23 cellular contexts compared by ENCODE assay signal in the genomic region with DNA sequence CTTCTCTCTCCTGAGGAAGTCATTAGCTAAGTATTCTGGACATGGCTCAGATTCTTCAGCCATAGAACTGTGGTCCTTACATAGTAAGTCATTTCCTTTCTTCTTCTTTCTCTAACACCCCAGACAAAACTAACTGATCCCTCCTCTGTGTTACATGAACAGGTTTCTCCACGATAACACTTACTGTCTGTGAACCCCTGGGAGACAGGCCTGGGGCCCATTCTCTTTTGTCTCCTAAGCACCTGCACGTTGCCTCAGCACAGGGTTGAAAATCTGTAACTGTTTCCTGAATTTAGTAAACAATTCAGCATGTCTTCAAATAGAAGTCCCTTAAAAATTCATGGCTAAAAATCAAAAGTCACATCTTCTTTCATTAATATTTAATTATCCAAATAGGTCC. TPM values are rescaled to one million over a fixed set of nuclear protein-coding genes. Genes with fewer than 3 reads are reported as not detected.
DNase-seq lines count a peak whose midpoint lies in the region; ATAC-seq, FAIRE-seq and TF ChIP-seq lines count a peak whose summit lies in the region.
"Had no signal": no experiment of that assay in that cellular context is flagged by ENCODE, and none has a peak within 500 bp of the region (broad histone marks: within the 10 kb centered on the region; RNA-seq: fewer than 3 reads in every experiment).

No MANE protein-coding gene starts in this region.

- no peak overlapping the region for H2AFZ ChIP-seq in astrocyte (ENCODE audit: low read depth, low read length)

- H3K4me1 ChIP-seq in astrocyte (ENCODE audit: insufficient read depth, low read length), result peaks cover 9% of the 10 kb centered on the region

- H4K20me1 ChIP-seq in astrocyte (ENCODE audit: insufficient read depth, low read length), result peaks cover 84% of the 10 kb centered on the region

- H3K4me3 Mint-ChIP-seq in astrocyte (ENCODE audit: unreplicated experiment), result peak overlapping the region; percentile 57
- no peak overlapping the region for H3K4me3 Mint-ChIP-seq in activated CD8-positive, alpha-beta memory T cell treated with anti-CD3 and anti-CD28 coated beads, Interleukin-2, amount 10 ng/mL, durations not matched to agents 7 days and 5 days
- H3K4me3 Mint-ChIP-seq: brain; CD8-positive, alpha-beta T cell; immature natural killer cell had no signal

- peak overlapping the region; percentile 83 for H3K27ac Mint-ChIP-seq in astrocyte (ENCODE audit: unreplicated experiment)
- no peak overlapping the region for H3K27ac Mint-ChIP-seq in activated CD8-positive, alpha-beta memory T cell treated with anti-CD3 and anti-CD28 coated beads, Interleukin-2, amount 10 ng/mL, durations not matched to agents 7 days and 5 days
- H3K27ac Mint-ChIP-seq: CD8-positive, alpha-beta T cell; immature natural killer cell had no signal

- H3K27ac ChIP-seq in astrocyte (ENCODE audit: low read depth, low read length), result no peak overlapping the region
- H3K27ac ChIP-seq: coronary artery, heart left ventricle, tibial artery had no signal

- H3K36me3 Mint-ChIP-seq in astrocyte (ENCODE audit: low read depth, unreplicated experiment), result peaks cover 13% of the 10 kb centered on the region
- no peaks in the 10 kb centered on the region for H3K36me3 Mint-ChIP-seq in activated CD8-positive, alpha-beta memory T cell treated with anti-CD3 and anti-CD28 coated beads, Interleukin-2, amount 10 ng/mL, durations not matched to agents 7 days and 5 days
- H3K36me3 Mint-ChIP-seq: CD8-positive, alpha-beta T cell; immature natural killer cell had no signal

- H3K4me2 ChIP-seq in astrocyte (ENCODE audit: low read length), result no peak overlapping the region

- no peaks in the 10 kb centered on the region for H3K27me3 ChIP-seq in astrocyte (ENCODE audit: insufficient read depth, low read length)
- H3K27me3 ChIP-seq: heart left ventricle, tibial artery had no signal

- H3K9me3 Mint-ChIP-seq in astrocyte (ENCODE audit: unreplicated experiment), result no peaks in the 10 kb centered on the region
- no peaks in the 10 kb centered on the region for H3K9me3 Mint-ChIP-seq in activated CD8-positive, alpha-beta memory T cell treated with anti-CD3 and anti-CD28 coated beads, Interleukin-2, amount 10 ng/mL, durations not matched to agents 7 days and 5 days (ENCODE audit: low read depth)
- H3K9me3 Mint-ChIP-seq: CD8-positive, alpha-beta T cell had no signal

- CTCF ChIA-PET in activated CD8-positive, alpha-beta memory T cell treated with anti-CD3 and anti-CD28 coated beads, Interleukin-2, amount 10 ng/mL, durations not matched to agents 7 days and 5 days (lab: Charles Lee), result no interaction called here

- ATAC-seq in GM18907 (IDR thresholded peaks at IDR 0.05; ENCODE audit: unreplicated experiment) (peak; percentile 25), HG03432 (IDR thresholded peaks at IDR 0.05; ENCODE audit: unreplicated experiment) (peak; percentile 28)
- ATAC-seq in activated CD8-positive, alpha-beta memory T cell treated with anti-CD3 and anti-CD28 coated beads, Interleukin-2, amount 10 ng/mL, durations not matched to agents 7 days and 5 days, result no peak
- ATAC-seq: CD8-positive, alpha-beta T cell; heart left ventricle; stimulated activated naive CD8-positive, alpha-beta T cell treated with anti-CD3 and anti-CD28 coated beads, Interleukin-15, Interleukin-2, amounts not matched to agents 100 U/mL and 50 U/mL, for 24 hours had no signal

- no peak overlapping the region for H3K9ac ChIP-seq in astrocyte (ENCODE audit: low read length)

- H3K79me2 ChIP-seq in astrocyte (ENCODE audit: insufficient read depth, low read length), result peaks cover 100% of the 10 kb centered on the region

- DNase-seq in astrocyte (ENCODE audit: low read depth) (no peak), pons (ENCODE audit: low spot score) (peak; percentile 20), COLO668 (lab: John Stamatoyannopoulos, UW; ENCODE audit: unreplicated experiment) (no peak), NK-92 (lab: John Stamatoyannopoulos, UW; ENCODE audit: unreplicated experiment) (no peak)
- no peak for DNase-seq in activated CD8-positive, alpha-beta memory T cell treated with anti-CD3 and anti-CD28 coated beads, Interleukin-2, amount 10 ng/mL, durations not matched to agents 7 days and 5 days
- DNase-seq: activated CD8-positive, alpha-beta memory T cell treated with anti-CD3 and anti-CD28 coated beads, Interleukin-2, amount 50 U/mL, for 48 hours; activated effector memory CD4-positive, alpha-beta T cell treated with Interleukin-2 at 50 U/mL for 16 hours; CD8-positive, alpha-beta T cell; DMS79; heart left ventricle; immature natural killer cell; Karpas-422; NCI-H1105 treated with DMSO at 0.1 percent for 48 hours; NCI-H2171 treated with DMSO at 0.1 percent for 48 hours; SHP77 treated with DMSO at 0.1 percent for 48 hours; stimulated activated CD4-positive, alpha-beta T cell treated with anti-CD3 and anti-CD28 coated beads, Interleukin-2, amount 100 ng/mL, for 48 hours; stimulated activated naive CD8-positive, alpha-beta T cell treated with anti-CD3 and anti-CD28 coated beads, Interleukin-15, Interleukin-2, amounts not matched to agents 100 U/mL and 50 U/mL, for 24 hours; tibial artery had no signal

- H3K36me3 ChIP-seq in astrocyte (ENCODE audit: insufficient read depth, low read length), result no peaks in the 10 kb centered on the region
- H3K36me3 ChIP-seq: tibial artery had no signal

- TF ChIP-seq CTCF in astrocyte (IDR thresholded peaks at IDR 0.05; ENCODE audit: insufficient read depth, low read depth, low read length), result no peak

- H3K4me1 Mint-ChIP-seq in astrocyte (ENCODE audit: low read depth, unreplicated experiment), result peaks cover 81% of the 10 kb centered on the region
- no peaks in the 10 kb centered on the region for H3K4me1 Mint-ChIP-seq in activated CD8-positive, alpha-beta memory T cell treated with anti-CD3 and anti-CD28 coated beads, Interleukin-2, amount 10 ng/mL, durations not matched to agents 7 days and 5 days
- H3K4me1 Mint-ChIP-seq: immature natural killer cell had no signal

- no peaks in the 10 kb centered on the region for H3K9me3 ChIP-seq in astrocyte (ENCODE audit: insufficient read depth, low read depth, low read length)
- H3K9me3 ChIP-seq: heart left ventricle, tibial artery had no signal

- FAIRE-seq in astrocyte (lab: Jason Lieb, UNC), result no peak
- FAIRE-seq: HTR-8/SVneo had no signal

- no peak overlapping the region for H3K4me3 ChIP-seq in astrocyte (ENCODE audit: insufficient read depth, low read depth, low read length)
- H3K4me3 ChIP-seq: coronary artery, heart left ventricle, tibial artery had no signal

- no peaks in the 10 kb centered on the region for H3K27me3 Mint-ChIP-seq in astrocyte (ENCODE audit: low read depth, unreplicated experiment)
- H3K27me3 Mint-ChIP-seq in activated CD8-positive, alpha-beta memory T cell treated with anti-CD3 and anti-CD28 coated beads, Interleukin-2, amount 10 ng/mL, durations not matched to agents 7 days and 5 days, result peaks cover 5% of the 10 kb centered on the region
- H3K27me3 Mint-ChIP-seq: brain had no signal

RNA-seq across cellular contexts. Expression of a gene that starts 24.7 kb away (rescaled TPM):
- total RNA-seq in astrocyte, result 172 and 173 TPM in 2 replicates
- 10 to 100 TPM in 1 of 2 experiments, under 1 TPM in 1; 0.93 to 13.6 TPM for total RNA-seq in activated CD8-positive, alpha-beta memory T cell treated with anti-CD3 and anti-CD28 coated beads, Interleukin-2, amount 10 ng/mL, durations not matched to agents 7 days and 5 days

Comparison
In these comparisons a context has a peak if more than half of its experiments do, and no peak if none do; other contexts are left out.
1. RNA of a gene that starts 24.7 kb away (total RNA-seq): 172 to 173 TPM in astrocyte; 0.93 to 13.6 TPM in activated CD8-positive, alpha-beta memory T cell treated with anti-CD3 and anti-CD28 coated beads, Interleukin-2, amount 10 ng/mL, durations not matched to agents 7 days and 5 days; every median in the first group is over 10 times any median in the second.